In the genomic region with DNA sequence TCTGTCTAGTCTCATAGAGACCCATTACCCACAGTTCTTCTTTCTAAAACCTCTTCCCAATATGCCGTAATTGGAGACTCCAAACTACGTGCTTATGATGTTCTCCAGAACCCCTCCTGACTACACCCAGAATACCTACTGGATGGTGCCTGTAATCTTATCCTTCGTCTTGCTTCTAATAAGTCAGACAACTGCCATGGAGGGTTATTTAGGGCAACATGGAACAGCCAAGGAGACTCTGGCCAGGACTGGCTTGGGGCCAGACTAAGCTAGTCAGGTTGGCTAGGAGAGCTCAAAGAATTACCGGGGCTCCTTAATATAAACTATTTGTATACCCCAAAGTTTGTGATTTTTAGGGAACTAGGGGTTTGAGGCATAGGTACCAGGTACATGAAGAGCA, we compare ENCODE assay signal across 14 cellular contexts. TPM values are rescaled to one million over a fixed set of nuclear protein-coding genes. Genes with fewer than 3 reads are reported as not detected.
A peak's percentile ranks its signal among the peaks of the same experiment; 100 is the strongest.
DNase-seq lines count a peak whose midpoint lies in the region; ATAC-seq and TF ChIP-seq lines count a peak whose summit lies in the region.
"Had no signal": no experiment of that assay in that cellular context is flagged by ENCODE, and none has a peak within 500 bp of the region (broad histone marks: within the 10 kb centered on the region; RNA-seq: fewer than 3 reads in every experiment).

No MANE protein-coding gene starts in this region.

- intact Hi-C loops in left ventricle myocardium inferior (cut with micrococcal nuclease): no loop called here
- intact Hi-C loops in gastrocnemius medialis (cut with DNase I; ENCODE audit: low total_unique reads): loop anchor here (1.0 to 10.0 kb wide), 2 partner anchors 25 to 1861 kb away; a partner anchor contains a TSS

- TF ChIP-seq CTCF in left ventricle myocardium inferior (IDR thresholded peaks at IDR 0.05; ENCODE audit: borderline replicate concordance) (no peak), gastrocnemius medialis (IDR thresholded peaks at IDR 0.05 in 4 of 5, conservative IDR thresholded peaks at IDR 0.05 in 1 of 5) (no peak)

- H3K27me3 ChIP-seq in left ventricle myocardium inferior (ENCODE audit: low read depth) (no peaks in the 10 kb centered on the region), gastrocnemius medialis (no peaks in the 10 kb centered on the region)
- H3K27me3 ChIP-seq: Peyer's patch had no signal

- peak overlapping the region; percentile 82 for H3K4me3 ChIP-seq in left ventricle myocardium inferior
- H3K4me3 ChIP-seq in gastrocnemius medialis: peak overlapping the region; percentile 38 to 54 (median 48)
- H3K4me3 ChIP-seq: Peyer's patch had no signal

- ATAC-seq in gastrocnemius medialis: peak; percentile 84 to 86
- ATAC-seq in HG02938 (IDR thresholded peaks at IDR 0.05; ENCODE audit: unreplicated experiment): no peak

- H3K4me1 ChIP-seq in left ventricle myocardium inferior: peaks cover 72% of the 10 kb centered on the region
- peaks cover 43 to 57% of the 10 kb centered on the region in 2 donors for H3K4me1 ChIP-seq in gastrocnemius medialis
- H3K4me1 ChIP-seq: Caco-2, Peyer's patch had no signal

- H3K36me3 ChIP-seq in left ventricle myocardium inferior: peaks cover 67% of the 10 kb centered on the region
- peaks cover 0 to 54% of the 10 kb centered on the region in 2 donors for H3K36me3 ChIP-seq in gastrocnemius medialis
- H3K36me3 ChIP-seq: Peyer's patch had no signal

- TF ChIP-seq POLR2A in gastrocnemius medialis (IDR thresholded peaks at IDR 0.05): peak; percentile 55 to 70

- H3K9me3 ChIP-seq in left ventricle myocardium inferior (replicated peaks) (no peaks in the 10 kb centered on the region), gastrocnemius medialis (no peaks in the 10 kb centered on the region)
- H3K9me3 ChIP-seq: Caco-2, Peyer's patch had no signal

- in situ Hi-C loops in gastrocnemius medialis (cut with MboI; ENCODE audit: low sequenced_read_pairs in 4 of 4): no loop called here

- DNase-seq in NCI-H2171 (lab: John Stamatoyannopoulos, UW) (peak; percentile 7), amniotic epithelial cell (ENCODE audit: low read depth) (peak; percentile 18), left ventricle myocardium inferior (peak; percentile 68), gastrocnemius medialis (peak; percentile 85 to 94), DMS153 (lab: John Stamatoyannopoulos, UW) (no peak)
- no peak for DNase-seq in activated effector memory CD4-positive, alpha-beta T cell treated with anti-CD3 and anti-CD28 coated beads, Interleukin-2, amount 50 U/mL, for 16 hours
- DNase-seq: Caco-2; CD4-positive, CD25-positive, alpha-beta regulatory T cell; HCEC 1CT; NCI-H187; NCI-H774; Peyer's patch; SHP77 treated with DMSO at 0.1 percent for 48 hours had no signal

- peak overlapping the region; percentile 93 for H3K27ac ChIP-seq in left ventricle myocardium inferior (replicated peaks)
- H3K27ac ChIP-seq in gastrocnemius medialis: peak overlapping the region; percentile 84 to 98 (median 93)
- H3K27ac ChIP-seq: Peyer's patch had no signal

RNA-seq across cellular contexts. Expression of a gene that starts 6.8 kb away (rescaled TPM):
- total RNA-seq in left ventricle myocardium inferior: 671 TPM
- 1,000 to 10,000 TPM in 1 of 4 donors, 100 to 1,000 TPM in 3; 341 to 1,022 (median 763) TPM for total RNA-seq in gastrocnemius medialis

RNA-seq across cellular contexts. Expression of a gene that starts 20.1 kb away (rescaled TPM):
- total RNA-seq in left ventricle myocardium inferior (5.3 TPM), gastrocnemius medialis (10 to 100 TPM in 3 of 4 donors, 1 to 10 TPM in 1; 8.7 to 19.1 (median 13.1) TPM)

RNA-seq across cellular contexts. Expression of a gene that starts 31.3 kb away (rescaled TPM):
- total RNA-seq in left ventricle myocardium inferior: 80.3 TPM
- total RNA-seq in gastrocnemius medialis: 100 to 1,000 TPM; 134 to 359 (median 210) TPM

RNA-seq across cellular contexts. Expression of a gene that starts 57.5 kb away (rescaled TPM):
- total RNA-seq in left ventricle myocardium inferior: 1.0 TPM
- 1 to 10 TPM in 2 of 4 donors, under 1 TPM in 2; 0.38 to 2.0 (median 1.1) TPM for total RNA-seq in gastrocnemius medialis

Comparison
In these comparisons a context has a peak if more than half of its experiments do, and no peak if none do; other contexts are left out.
1. DNase-seq: peak in NCI-H2171 (single experiment), amniotic epithelial cell (single experiment), left ventricle myocardium inferior (single experiment) and gastrocnemius medialis (2 of 2); none in activated effector memory CD4-positive, alpha-beta T cell treated with anti-CD3 and anti-CD28 coated beads, Interleukin-2, amount 50 U/mL, for 16 hours (single experiment) and DMS153 (single experiment).